8 cellular contexts compared by ENCODE assay signal in the genomic region with DNA sequence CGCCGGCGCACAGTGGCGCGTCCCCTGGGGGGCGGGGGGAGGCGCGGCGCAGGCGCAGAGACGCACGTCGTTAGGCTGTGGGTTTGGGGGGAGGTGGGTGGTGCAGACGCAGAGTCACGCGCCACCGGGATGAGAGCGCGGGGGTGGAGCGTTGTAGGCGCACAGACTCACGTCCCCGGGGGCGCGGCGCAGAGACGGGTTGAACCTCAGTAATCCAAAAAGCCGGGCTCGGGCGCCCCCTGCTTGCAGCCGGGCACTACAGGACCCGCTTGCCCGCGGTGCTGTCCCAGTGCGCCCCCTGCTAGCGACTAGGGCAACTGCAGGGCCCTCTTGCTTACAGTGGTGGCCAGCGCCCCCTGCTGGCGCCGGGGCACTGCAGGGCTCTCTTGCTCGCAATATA. TPM values are rescaled to one million over a fixed set of nuclear protein-coding genes. Genes with fewer than 3 reads are reported as not detected.
"Had no signal": no experiment of that assay in that cellular context is flagged by ENCODE, and none has a peak within 500 bp of the region (broad histone marks: within the 10 kb centered on the region; RNA-seq: fewer than 3 reads in every experiment).

No MANE protein-coding gene starts in this region.

RNA-seq across cellular contexts. Expression of gene SCGB1C2, which starts 3.4 kb away (rescaled TPM):
- total RNA-seq: activated CD8-positive, alpha-beta memory T cell treated with anti-CD3 and anti-CD28 coated beads for 36 hours; kidney epithelial cell; liver; osteoblast; SJSA1; skeletal muscle tissue; suprapubic skin; urinary bladder had no signal

RNA-seq across cellular contexts. Expression of gene DOC2B, which starts 47.5 kb away (rescaled TPM):
- total RNA-seq: osteoblast, SJSA1 had no signal
